Comparison of ENCODE assay signal across 21 cellular contexts in the genomic region with DNA sequence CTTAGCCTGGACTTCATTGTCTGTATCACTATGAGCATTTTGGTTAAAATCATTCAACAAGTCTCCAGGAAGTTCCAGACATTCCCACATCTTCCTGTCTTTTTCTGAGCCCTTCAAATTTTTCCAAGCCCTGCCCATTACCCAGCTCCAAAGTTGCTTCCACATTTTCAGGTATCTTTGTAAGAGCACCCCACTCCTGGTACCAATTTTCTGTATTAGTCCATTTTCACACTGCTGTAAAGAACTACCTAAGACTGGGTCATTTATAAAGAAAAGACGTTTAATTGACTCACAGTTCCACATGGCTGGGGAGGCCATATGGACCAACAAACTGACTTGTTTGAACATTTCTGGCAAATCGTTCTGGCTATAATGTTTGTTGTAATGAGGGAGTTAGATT.
DNase-seq lines count a peak whose midpoint lies in the region; ATAC-seq, FAIRE-seq and TF ChIP-seq lines count a peak whose summit lies in the region.
"Had no signal": no experiment of that assay in that cellular context is flagged by ENCODE, and none has a peak within 500 bp of the region (broad histone marks: within the 10 kb centered on the region; RNA-seq: fewer than 3 reads in every experiment).

No MANE protein-coding gene starts in this region.

- BruUV-seq in K562 (replicated peaks; lab: Mats Ljungman, UMichigan): no TSS peak

- no peak overlapping the region for H2AFZ ChIP-seq in K562 (ENCODE audit: low read depth, low read length)

- TF ChIP-seq CTCF in HEK293 (tag by site-specific recombination; IDR thresholded peaks at IDR 0.05) (no peak), K562 (IDR thresholded peaks at IDR 0.05 in 2 of 3, conservative IDR thresholded peaks at IDR 0.05 in 1 of 3; ENCODE audit: insufficient read depth in 2 of 3, low read depth in 1 of 3, low read length in 3 of 3) (no peak), endothelial cell (IDR thresholded peaks at IDR 0.05; ENCODE audit: unreplicated experiment) (no peak)

- in situ Hi-C loops in K562 (cut with MboI): no loop called here

- H4K20me1 ChIP-seq in K562 (replicated peaks; ENCODE audit: control insufficient read depth, insufficient read depth, low read length): no peaks in the 10 kb centered on the region
- H4K20me1 ChIP-seq: BLaER1 treated with 17β-estradiol and CSF1 and Interleukin-3, amounts not matched to agents 10 nM and 100 nM had no signal

- no peaks in the 10 kb centered on the region for H3K4me1 Mint-ChIP-seq in endothelial cell (ENCODE audit: unreplicated experiment)
- H3K4me1 Mint-ChIP-seq: B cell had no signal

- TF ChIP-seq POLR2A in K562 (conservative IDR thresholded peaks at IDR 0.05): no peak

- H3K36me3 ChIP-seq in HEK293 (ENCODE audit: control insufficient read depth in 2 of 2, insufficient read depth in 1 of 2, low read length in 2 of 2): no peaks in the 10 kb centered on the region
- H3K36me3 ChIP-seq in K562 (ENCODE audit: control insufficient read depth, insufficient read depth, low read length): no peaks in the 10 kb centered on the region

- H3K27ac Mint-ChIP-seq in endothelial cell (ENCODE audit: unreplicated experiment): no peak overlapping the region
- H3K27ac Mint-ChIP-seq: B cell; CD4-positive, alpha-beta T cell; CD8-positive, alpha-beta T cell had no signal

- no peaks in the 10 kb centered on the region for H3K27me3 ChIP-seq in K562 (ENCODE audit: control insufficient read depth in 2 of 2, insufficient read depth in 2 of 2, low read length in 2 of 2)
- H3K27me3 ChIP-seq: BLaER1 treated with 17β-estradiol and CSF1 and Interleukin-3, amounts not matched to agents 10 nM and 100 nM had no signal

- POLR2A ChIA-PET in HEK293 (lab: Yijun Ruan, JAX) (no interaction called here), K562 (lab: Yijun Ruan, JAX) (no interaction called here)

- H3K36me3 Mint-ChIP-seq in endothelial cell (ENCODE audit: low read depth, unreplicated experiment): peaks cover 20% of the 10 kb centered on the region

- ATAC-seq in K562 (no peak), HG03045 (IDR thresholded peaks at IDR 0.05; ENCODE audit: unreplicated experiment) (no peak)
- ATAC-seq: A549; CD8-positive, alpha-beta T cell had no signal

- no peak overlapping the region for H3K9ac ChIP-seq in K562 (ENCODE audit: insufficient read depth in 1 of 2, low read depth in 2 of 2, low read length in 2 of 2)
- H3K9ac ChIP-seq: BLaER1 treated with 17β-estradiol and CSF1 and Interleukin-3, amounts not matched to agents 10 nM and 100 nM had no signal

- CTCF ChIA-PET in HEK293 (lab: Yijun Ruan, JAX): no interaction called here
- CTCF ChIA-PET in K562 (lab: Yijun Ruan, JAX; ENCODE audit: low intra/inter-chr PET ratio): no interaction called here

- H3K79me2 ChIP-seq in K562 (ENCODE audit: control insufficient read depth, insufficient read depth, low read length): no peaks in the 10 kb centered on the region

- 96% methylated on average over 2 of the region's 2 CpGs for WGBS in K562 (ENCODE audit: insufficient coverage, low coverage, missing lambda C conversion rate)

- FAIRE-seq in K562 (lab: Jason Lieb, UNC): no peak
- FAIRE-seq: A549, D721Med, G401.6, GM12891, GM19239 had no signal

- intact Hi-C loops in K562 (cut with micrococcal nuclease): no loop called here

- no peak for TF ChIP-seq RAD21 in K562 (CRISPR knock-in tag; conservative IDR thresholded peaks at IDR 0.05 in 1 of 2, IDR thresholded peaks at IDR 0.05 in 1 of 2)

- H3K9me3 Mint-ChIP-seq in endothelial cell (ENCODE audit: unreplicated experiment): peaks cover 7% of the 10 kb centered on the region

- no peaks in the 10 kb centered on the region for H3K4me1 ChIP-seq in HEK293 (ENCODE audit: control insufficient read depth, insufficient read depth, low read length)
- no peaks in the 10 kb centered on the region for H3K4me1 ChIP-seq in K562 (replicated peaks in 1 of 2; ENCODE audit: control insufficient read depth in 2 of 2, insufficient read depth in 2 of 2, low read length in 2 of 2)
- H3K4me1 ChIP-seq: A549; BLaER1 treated with 17β-estradiol and CSF1 and Interleukin-3, amounts not matched to agents 10 nM and 100 nM; Caco-2 had no signal

- DNase-seq in K562 (ENCODE audit: extremely low read depth in 1 of 4, low spot score in 3 of 4) (no peak), endothelial cell (ENCODE audit: low spot score) (no peak), NCI-H69 (lab: John Stamatoyannopoulos, UW) (no peak)
- DNase-seq: AML-193; Caco-2; Calu3; CD4-positive, alpha-beta T cell; CD8-positive, alpha-beta T cell; DMS79 treated with DMSO at 0.1 percent for 48 hours; GF-D8 had no signal

- H3K4me3 Mint-ChIP-seq in endothelial cell (ENCODE audit: unreplicated experiment): peak overlapping the region; percentile 63
- H3K4me3 Mint-ChIP-seq: B cell; CD4-positive, alpha-beta T cell; CD8-positive, alpha-beta T cell had no signal

- H3K27ac ChIP-seq in HEK293 (ENCODE audit: extremely low read depth, low read depth, low read length) (no peak overlapping the region), K562 (ENCODE audit: extremely low read depth, low read depth, low read length) (no peak overlapping the region)
- H3K27ac ChIP-seq: 22Rv1; A549; BLaER1 treated with 17β-estradiol and CSF1 and Interleukin-3, amounts not matched to agents 10 nM and 100 nM; C4-2B had no signal

- H3K9me3 ChIP-seq in HEK293 (ENCODE audit: control insufficient read depth, insufficient read depth, low read depth, low read length) (no peaks in the 10 kb centered on the region), K562 (replicated peaks; ENCODE audit: control insufficient read depth, insufficient read depth, low read depth, low read length) (no peaks in the 10 kb centered on the region; the same call in 1 of the 2 replicates)
- H3K9me3 ChIP-seq: Caco-2 had no signal

- TF ChIP-seq EP300 in K562 (IDR thresholded peaks at IDR 0.05; ENCODE audit: low read length): no peak

- no peaks in the 10 kb centered on the region for H3K9me1 ChIP-seq in K562 (ENCODE audit: control insufficient read depth, insufficient read depth, low read length)

- H3K27me3 Mint-ChIP-seq in endothelial cell (ENCODE audit: unreplicated experiment): no peaks in the 10 kb centered on the region
- H3K27me3 Mint-ChIP-seq: B cell; CD4-positive, alpha-beta T cell had no signal

- no peak overlapping the region for H3K4me3 ChIP-seq in HEK293 (ENCODE audit: low read depth, low read length)
- H3K4me3 ChIP-seq in K562: no peak overlapping the region
- H3K4me3 ChIP-seq: A549; BLaER1 treated with 17β-estradiol and CSF1 and Interleukin-3, amounts not matched to agents 10 nM and 100 nM had no signal

- H3K4me2 ChIP-seq in K562 (ENCODE audit: insufficient read depth, low read length): no peak overlapping the region
- H3K4me2 ChIP-seq: A549; BLaER1 treated with 17β-estradiol and CSF1 and Interleukin-3, amounts not matched to agents 10 nM and 100 nM had no signal

TF ChIP-seq in HEK293, 187 proteins besides CTCF, POLR2A, EP300 and RAD21:
- no peak for TF ChIP-seq KLF9 (tag by site-specific recombination; IDR thresholded peaks at IDR 0.05; ENCODE audit: low read depth)
- TF ChIP-seq MEIS1 (CRISPR knock-in tag; IDR thresholded peaks at IDR 0.05; ENCODE audit: borderline replicate concordance): no peak
- peak; percentile 80 for TF ChIP-seq ZNF707 (tag by site-specific recombination; IDR thresholded peaks at IDR 0.05)
TF ChIP-seq in HEK293: peak in this region for 1.

TF ChIP-seq in K562, 482 proteins besides CTCF, POLR2A, EP300 and RAD21:
- TF ChIP-seq, protein P1, sequence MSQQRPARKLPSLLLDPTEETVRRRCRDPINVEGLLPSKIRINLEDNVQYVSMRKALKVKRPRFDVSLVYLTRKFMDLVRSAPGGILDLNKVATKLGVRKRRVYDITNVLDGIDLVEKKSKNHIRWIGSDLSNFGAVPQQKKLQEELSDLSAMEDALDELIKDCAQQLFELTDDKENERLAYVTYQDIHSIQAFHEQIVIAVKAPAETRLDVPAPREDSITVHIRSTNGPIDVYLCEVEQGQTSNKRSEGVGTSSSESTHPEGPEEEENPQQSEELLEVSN (IDR thresholded peaks at IDR 0.05; ENCODE audit: borderline replicate concordance in 1 of 2, extremely low read depth in 1 of 2, insufficient read depth in 1 of 2, insufficient read length in 1 of 2, low read depth in 1 of 2, low read length in 1 of 2, poor library complexity in 1 of 2, severe bottlenecking in 1 of 2): no peak
- TF ChIP-seq ZNF707 (CRISPR knock-in tag; conservative IDR thresholded peaks at IDR 0.05) (peak; percentile 93), NFIX (CRISPR knock-in tag; IDR thresholded peaks at IDR 0.05; ENCODE audit: low read depth) (no peak), HSF4 (CRISPR knock-in tag; IDR thresholded peaks at IDR 0.05; ENCODE audit: borderline replicate concordance) (no peak)

Comparison
In these comparisons a context has a peak if more than half of its experiments do, and no peak if none do; other contexts are left out.
1. Of the 44 proteins assayed by ChIP-seq in both K562 and HEK293: peak only in K562: none; only in HEK293: none; in both: ZNF707; in neither: 43.